Comparison of ENCODE assay signal across 8 cellular contexts in genomic region chr4:39360611-39361010, GRCh38.
A peak's percentile ranks its signal among the peaks of the same experiment; 100 is the strongest.
DNase-seq lines count a peak whose midpoint lies in the region; ATAC-seq and TF ChIP-seq lines count a peak whose summit lies in the region.
"Not testable (repeated sequence)": the region's sequence is repeated elsewhere in the genome, so short reads cannot be mapped to it uniquely, and the experiment has no call there.

No MANE protein-coding gene starts in this region.

- H3K4me3 Mint-ChIP-seq in stimulated activated naive B cell treated with anti-CD40 and anti-IgM and Interleukin-4, amounts not matched to agents 10 μg/mL and 1 μg/mL and 100 μg/mL, for 72 hours: not testable (repeated sequence)

- not testable (repeated sequence) for H3K27ac Mint-ChIP-seq in stimulated activated naive B cell treated with anti-CD40 and anti-IgM and Interleukin-4, amounts not matched to agents 10 μg/mL and 1 μg/mL and 100 μg/mL, for 72 hours

- H3K36me3 ChIP-seq in SU-DHL-6 (ENCODE audit: low read length): not testable (repeated sequence)

- H3K4me3 ChIP-seq in SU-DHL-6 (ENCODE audit: insufficient read depth, low read length, poor library complexity, severe bottlenecking): peak overlapping the region; percentile 20

- peaks cover 24 to 57% of the 10 kb centered on the region in 2 donors for H3K4me1 Mint-ChIP-seq in stimulated activated naive B cell treated with anti-CD40 and anti-IgM and Interleukin-4, amounts not matched to agents 10 μg/mL and 1 μg/mL and 100 μg/mL, for 72 hours

- H3K27me3 ChIP-seq in SU-DHL-6 (ENCODE audit: low read length): not testable (repeated sequence)

- H3K27ac ChIP-seq in SU-DHL-6 (ENCODE audit: low read depth, low read length): peak overlapping the region; percentile 97

- not testable (repeated sequence) for H2AFZ ChIP-seq in SU-DHL-6 (ENCODE audit: low read depth, low read length, severe bottlenecking)

- not testable (repeated sequence) for TF ChIP-seq CTCF in GM13977 (IDR thresholded peaks at IDR 0.05; ENCODE audit: extremely low read depth, insufficient read depth, missing control alignments); SU-DHL-6 (IDR thresholded peaks at IDR 0.05; ENCODE audit: insufficient read depth, low read length, poor library complexity, severe bottlenecking)

- H3K9me3 ChIP-seq in SU-DHL-6 (ENCODE audit: insufficient read depth, low read length): not testable (repeated sequence)

- not testable (repeated sequence) for H3K9me2 ChIP-seq in SU-DHL-6 (replicated peaks; ENCODE audit: insufficient read depth, low read length)

- H3K79me2 ChIP-seq in SU-DHL-6 (ENCODE audit: insufficient read depth, low read length): peaks cover 89% of the 10 kb centered on the region

- not testable (repeated sequence) for H3K36me3 Mint-ChIP-seq in stimulated activated naive B cell treated with anti-CD40 and anti-IgM and Interleukin-4, amounts not matched to agents 10 μg/mL and 1 μg/mL and 100 μg/mL, for 72 hours

- DNase-seq in GM13977 (ENCODE audit: low spot score): peak; percentile 40
- DNase-seq in stimulated activated naive B cell treated with anti-CD40 and anti-IgM and Interleukin-4, amounts not matched to agents 10 μg/mL and 1 μg/mL and 100 μg/mL, for 72 hours: not testable (repeated sequence)

- in situ Hi-C loops in GM13977 (cut with MboI; ENCODE audit: low pct_unique_long_range_greater_than_20kb, low sequenced_read_pairs, unreplicated experiment): not testable (repeated sequence)

- not testable (repeated sequence) for H3K27me3 Mint-ChIP-seq in stimulated activated naive B cell treated with anti-CD40 and anti-IgM and Interleukin-4, amounts not matched to agents 10 μg/mL and 1 μg/mL and 100 μg/mL, for 72 hours

- peak overlapping the region; percentile 70 for H3K4me2 ChIP-seq in SU-DHL-6 (ENCODE audit: low read depth, low read length, poor library complexity, severe bottlenecking)

- H3K9me3 Mint-ChIP-seq in stimulated activated naive B cell treated with anti-CD40 and anti-IgM and Interleukin-4, amounts not matched to agents 10 μg/mL and 1 μg/mL and 100 μg/mL, for 72 hours: not testable (repeated sequence)

- H3K9ac ChIP-seq in SU-DHL-6 (ENCODE audit: low read length): not testable (repeated sequence)

- peak; percentile 65 for ATAC-seq in GM18867 (IDR thresholded peaks at IDR 0.05; ENCODE audit: unreplicated experiment)
- peak; percentile 35 for ATAC-seq in GM19463 (IDR thresholded peaks at IDR 0.05; ENCODE audit: unreplicated experiment)
- ATAC-seq in HG02798 (IDR thresholded peaks at IDR 0.05; ENCODE audit: poor library complexity, unreplicated experiment): peak; percentile 53
- ATAC-seq in HG03135 (IDR thresholded peaks at IDR 0.05; ENCODE audit: unreplicated experiment): peak; percentile 51
- peak; percentile 32 for ATAC-seq in HG03469 (IDR thresholded peaks at IDR 0.05; ENCODE audit: unreplicated experiment)
- peak; percentile 66 to 74 for ATAC-seq in stimulated activated naive B cell treated with anti-CD40 and anti-IgM and Interleukin-4, amounts not matched to agents 10 μg/mL and 1 μg/mL and 100 μg/mL, for 72 hours (replicated peaks)

- not testable (repeated sequence) for H4K20me1 ChIP-seq in SU-DHL-6 (ENCODE audit: low read depth, low read length)

- peaks cover 74% of the 10 kb centered on the region for H3F3A ChIP-seq in SU-DHL-6 (ENCODE audit: insufficient read depth)
